Comparison of ENCODE assay signal across 17 cellular contexts in genomic region chr3:150110097-150110496, GRCh38.
"Had no signal": no experiment of that assay in that cellular context is flagged by ENCODE, and none has a peak within 500 bp of the region (broad histone marks: within the 10 kb centered on the region; RNA-seq: fewer than 3 reads in every experiment).

No MANE protein-coding gene starts in this region.

- H3K27ac ChIP-seq: ascending aorta, heart right ventricle, thyroid gland, uterus, WERI-Rb-1 had no signal

- H3K9me3 Mint-ChIP-seq: activated T-helper 1 cell treated with anti-CD3 and anti-CD28 coated beads, Interleukin-12 subunit alpha, Interleukin-12 subunit beta, Interleukin-2, Interleukin-4 antibody, amounts not matched to agents 30 ng/mL and 10 ng/mL and 1 ng/mL, durations not matched to agents 14 hours and 24 hours and 36 hours; natural killer cell treated with Interleukin-12 subunit alpha and Interleukin-12 subunit beta and Interleukin-15 and Interleukin-18, amount 100 ng/mL, for 72 hours; stimulated activated effector memory CD8-positive, alpha-beta T cell treated with anti-CD3 and anti-CD28 coated beads, Interleukin-12 subunit alpha, Interleukin-12 subunit beta, amount 100 ng/mL, for 72 hours had no signal

- H3K4me3 Mint-ChIP-seq: activated T-helper 1 cell treated with anti-CD3 and anti-CD28 coated beads, Interleukin-12 subunit alpha, Interleukin-12 subunit beta, Interleukin-2, Interleukin-4 antibody, amounts not matched to agents 30 ng/mL and 10 ng/mL and 1 ng/mL, durations not matched to agents 14 hours and 24 hours and 36 hours; natural killer cell treated with Interleukin-12 subunit alpha and Interleukin-12 subunit beta and Interleukin-15 and Interleukin-18, amount 100 ng/mL, for 72 hours; stimulated activated effector memory CD8-positive, alpha-beta T cell treated with anti-CD3 and anti-CD28 coated beads, Interleukin-12 subunit alpha, Interleukin-12 subunit beta, amount 100 ng/mL, for 72 hours had no signal

- H3K36me3 ChIP-seq: ascending aorta, heart right ventricle, thyroid gland, uterus, WERI-Rb-1 had no signal

- H3K4me3 ChIP-seq: ascending aorta, heart right ventricle, thyroid gland, uterus had no signal

- H3K27ac Mint-ChIP-seq: activated T-helper 1 cell treated with anti-CD3 and anti-CD28 coated beads, Interleukin-12 subunit alpha, Interleukin-12 subunit beta, Interleukin-2, Interleukin-4 antibody, amounts not matched to agents 30 ng/mL and 10 ng/mL and 1 ng/mL, durations not matched to agents 14 hours and 24 hours and 36 hours; natural killer cell treated with Interleukin-12 subunit alpha and Interleukin-12 subunit beta and Interleukin-15 and Interleukin-18, amount 100 ng/mL, for 72 hours; progenitor cell of endocrine pancreas; stimulated activated effector memory CD8-positive, alpha-beta T cell treated with anti-CD3 and anti-CD28 coated beads, Interleukin-12 subunit alpha, Interleukin-12 subunit beta, amount 100 ng/mL, for 72 hours had no signal

- H3K27me3 Mint-ChIP-seq: progenitor cell of endocrine pancreas had no signal

- H3K9me3 ChIP-seq: ascending aorta, heart right ventricle, thyroid gland, uterus had no signal

- DNase-seq: activated CD4-positive, alpha-beta T cell treated with anti-CD3 and anti-CD28 coated beads for 48 hours; activated naive CD4-positive, alpha-beta T cell; foreskin melanocyte; heart right ventricle; kidney; left ventricle myocardium superior; mesenchymal stem cell; occipital lobe; right cardiac atrium; thyroid gland; uterus; WERI-Rb-1 had no signal

- H3K27me3 ChIP-seq: ascending aorta, heart right ventricle, thyroid gland, uterus had no signal

- H3K4me1 ChIP-seq: thyroid gland, uterus had no signal

- H3K36me3 Mint-ChIP-seq: natural killer cell treated with Interleukin-12 subunit alpha and Interleukin-12 subunit beta and Interleukin-15 and Interleukin-18, amount 100 ng/mL, for 72 hours; stimulated activated effector memory CD8-positive, alpha-beta T cell treated with anti-CD3 and anti-CD28 coated beads, Interleukin-12 subunit alpha, Interleukin-12 subunit beta, amount 100 ng/mL, for 72 hours had no signal
